15 cellular contexts compared by ENCODE assay signal in genomic region chr2:121231385-121232000, GRCh38. TPM values are rescaled to one million over a fixed set of nuclear protein-coding genes. Genes with fewer than 3 reads are reported as not detected.
DNase-seq lines count a peak whose midpoint lies in the region; ATAC-seq and TF ChIP-seq lines count a peak whose summit lies in the region.
"Had no signal": no experiment of that assay in that cellular context is flagged by ENCODE, and none has a peak within 500 bp of the region (broad histone marks: within the 10 kb centered on the region; RNA-seq: fewer than 3 reads in every experiment).

No MANE protein-coding gene starts in this region.

- no peak overlapping the region for H3K4me2 ChIP-seq in OCI-LY7 (ENCODE audit: low read length)
- H3K4me2 ChIP-seq: BLaER1 had no signal

- ATAC-seq in lower lobe of right lung (no peak), GM19452 (IDR thresholded peaks at IDR 0.05; ENCODE audit: unreplicated experiment) (no peak)
- ATAC-seq: HCT116 had no signal

- no peak for TF ChIP-seq POLR2A in spleen (IDR thresholded peaks at IDR 0.05)

- no peaks in the 10 kb centered on the region for H4K20me1 ChIP-seq in OCI-LY7 (ENCODE audit: insufficient read depth, low read length)
- H4K20me1 ChIP-seq: BLaER1 had no signal

- H3K9me2 ChIP-seq in OCI-LY7 (ENCODE audit: insufficient read depth, low read length) = no peaks in the 10 kb centered on the region

- no peak overlapping the region for H2AFZ ChIP-seq in OCI-LY7 (ENCODE audit: low read length)

- no peak for TF ChIP-seq CTCF in lower lobe of right lung (IDR thresholded peaks at IDR 0.05)
- no peak for TF ChIP-seq CTCF in spleen (IDR thresholded peaks at IDR 0.05 in 8 of 11, conservative IDR thresholded peaks at IDR 0.05 in 3 of 11)
- no peak for TF ChIP-seq CTCF in OCI-LY7 (conservative IDR thresholded peaks at IDR 0.05; ENCODE audit: low read length)

- no TSS peak for BruUV-seq in OCI-LY7 (replicated peaks; lab: Mats Ljungman, UMichigan)

- DNase-seq in NCI-H2029 (lab: John Stamatoyannopoulos, UW) (peak; percentile 18), NCI-H2029 treated with DMSO at 0.1 percent for 48 hours (lab: John Stamatoyannopoulos, UW) (no peak), NCI-H1092 treated with DMSO at 0.1 percent for 48 hours (lab: John Stamatoyannopoulos, UW) (peak; percentile 56), lower lobe of right lung (peak; percentile 39), spleen (peak; percentile 73), OCI-LY7 (ENCODE audit: low spot score) (no peak), SHP77 (lab: John Stamatoyannopoulos, UW) (no peak)
- DNase-seq: AML-193, DMS53, GF-D8 had no signal

- H3K27me3 ChIP-seq in lower lobe of right lung (ENCODE audit: low read depth) = no peaks in the 10 kb centered on the region
- no peaks in the 10 kb centered on the region for H3K27me3 ChIP-seq in spleen (replicated peaks in 1 of 7)
- H3K27me3 ChIP-seq: BLaER1 had no signal

- peaks cover 9% of the 10 kb centered on the region for H3K36me3 ChIP-seq in lower lobe of right lung
- H3K36me3 ChIP-seq in spleen = peaks cover 0 to 24% (median 2%) of the 10 kb centered on the region in 6 donors
- no peaks in the 10 kb centered on the region for H3K36me3 ChIP-seq in OCI-LY7 (ENCODE audit: insufficient read depth, low read length)
- H3K36me3 ChIP-seq: BLaER1 had no signal

- H3K4me3 ChIP-seq in lower lobe of right lung = no peak overlapping the region
- no peak overlapping the region for H3K4me3 ChIP-seq in spleen
- H3K4me3 ChIP-seq in OCI-LY7 (ENCODE audit: low read depth, low read length, poor library complexity, severe bottlenecking) = no peak overlapping the region
- H3K4me3 ChIP-seq: BLaER1 had no signal

- intact Hi-C loops in lower lobe of right lung (cut with DNase I) = no loop called here
- intact Hi-C loops in spleen (cut with DNase I; ENCODE audit: low total_unique reads) = no loop called here
- intact Hi-C loops in OCI-LY7 (cut with micrococcal nuclease; ENCODE audit: unreplicated experiment) = no loop called here

- H3K27ac ChIP-seq in lower lobe of right lung (no peak overlapping the region), spleen (no peak overlapping the region), OCI-LY7 (ENCODE audit: low read depth, low read length, poor library complexity, severe bottlenecking) (no peak overlapping the region)
- H3K27ac ChIP-seq: 22Rv1, BLaER1, HL-60 had no signal

- H3K4me1 ChIP-seq in lower lobe of right lung (no peaks in the 10 kb centered on the region), spleen (no peaks in the 10 kb centered on the region), OCI-LY7 (ENCODE audit: insufficient read depth, low read length, poor library complexity, severe bottlenecking) (no peaks in the 10 kb centered on the region)

- POLR2A ChIA-PET in OCI-LY7 (lab: Charles Lee) = no interaction called here

- WGBS in spleen, 5 donors = 82 to 93% (median 89%) methylated on average over 10 to 17 of the region's 17 CpGs

- H3K9me3 ChIP-seq in lower lobe of right lung (no peaks in the 10 kb centered on the region), spleen (no peaks in the 10 kb centered on the region), OCI-LY7 (ENCODE audit: low read length) (no peaks in the 10 kb centered on the region)
- H3K9me3 ChIP-seq: BLaER1 had no signal

- CTCF ChIA-PET in OCI-LY7 (lab: Charles Lee; ENCODE audit: unreplicated experiment) = no interaction called here

- H3K79me2 ChIP-seq in OCI-LY7 (ENCODE audit: insufficient read depth, low read depth, low read length) = no peaks in the 10 kb centered on the region

RNA-seq across cellular contexts. Expression of gene TFCP2L1, which starts 53.5 kb away (rescaled TPM):
- total RNA-seq in lower lobe of right lung = 19.2 TPM
- total RNA-seq in spleen = 1 to 10 TPM; 2.4 to 8.9 (median 5.2) TPM
- 1 to 10 TPM in 1 of 3 donors, under 1 TPM in 2; 0.15 to 1.8 (median 0.39) TPM for polyA plus RNA-seq in spleen
- 0.06 and 0.18 TPM in 2 replicates for total RNA-seq in OCI-LY7 (2014; rRNA removed; shearing (Covaris generic))
- total RNA-seq in OCI-LY7 (2022) = 1.4 and 3.7 TPM in 2 replicates

Comparison
In these comparisons a context has a peak if more than half of its experiments do, and no peak if none do; other contexts are left out.
1. DNase-seq: peak in NCI-H2029 (single experiment), NCI-H1092 treated with DMSO at 0.1 percent for 48 hours (single experiment), lower lobe of right lung (single experiment) and spleen (single experiment); none in NCI-H2029 treated with DMSO at 0.1 percent for 48 hours (single experiment), OCI-LY7 (single experiment) and SHP77 (0 of 2).